ENCODE assay signal across 10 cellular contexts in the genomic region with DNA sequence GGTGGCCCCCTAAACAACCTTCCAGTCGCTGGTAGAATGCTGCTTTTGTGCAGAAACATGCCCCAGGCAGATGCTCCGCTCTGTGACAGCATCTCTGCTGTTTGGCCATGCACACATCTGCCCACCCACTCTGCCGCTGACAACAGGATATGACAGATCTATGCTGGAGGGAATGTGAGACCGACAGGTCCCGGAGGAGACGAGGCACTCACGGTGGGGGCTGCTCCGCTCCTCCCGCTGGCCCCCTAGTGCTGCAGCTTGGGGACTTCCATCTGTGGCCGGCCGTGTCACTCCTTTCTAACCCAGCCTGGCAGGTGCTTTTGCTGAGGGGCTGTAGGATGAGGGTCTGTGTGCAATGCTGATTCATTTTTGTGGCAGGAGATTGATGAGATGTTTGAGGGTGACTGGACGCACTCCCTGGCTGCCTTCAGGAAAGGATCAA. TPM values are rescaled to one million over a fixed set of nuclear protein-coding genes. Genes with fewer than 3 reads are reported as not detected.
A peak's percentile ranks its signal among the peaks of the same experiment; 100 is the strongest.
DNase-seq lines count a peak whose midpoint lies in the region; ATAC-seq and TF ChIP-seq lines count a peak whose summit lies in the region.
"Had no signal": no experiment of that assay in that cellular context is flagged by ENCODE, and none has a peak within 500 bp of the region (broad histone marks: within the 10 kb centered on the region; RNA-seq: fewer than 3 reads in every experiment).

No MANE protein-coding gene starts in this region.

- H3K4me1 Mint-ChIP-seq in T-helper 17 cell, result peaks cover 32% of the 10 kb centered on the region

- H4K20me1 ChIP-seq in BLaER1 treated with 17β-estradiol and CSF1 and Interleukin-3, amounts not matched to agents 10 nM and 100 nM, result no peaks in the 10 kb centered on the region

- DNase-seq in T-helper 17 cell (no peak), foreskin melanocyte (peak; percentile 24), tibial nerve (ENCODE audit: low spot score in 2 of 2) (no peak)

- no peaks in the 10 kb centered on the region for H3K27me3 Mint-ChIP-seq in T-helper 17 cell

- H3K4me2 ChIP-seq in BLaER1 treated with 17β-estradiol and CSF1 and Interleukin-3, amounts not matched to agents 10 nM and 100 nM, result peak overlapping the region in 10 of 11 experiments; percentile 23 to 93 (median 78); a peak in 19 of 22 replicates

- no peaks in the 10 kb centered on the region for H3K36me3 ChIP-seq in BLaER1 treated with 17β-estradiol and CSF1 and Interleukin-3, amounts not matched to agents 10 nM and 100 nM
- H3K36me3 ChIP-seq in tibial nerve, result no peaks in the 10 kb centered on the region

- H3K27ac Mint-ChIP-seq in T-helper 17 cell, result peak overlapping the region; percentile 95

- H3K9ac ChIP-seq in BLaER1 treated with 17β-estradiol and CSF1 and Interleukin-3, amounts not matched to agents 10 nM and 100 nM, result no peak overlapping the region; a peak in 1 of 22 replicates

- peaks cover 0 to 15% (median 0%) of the 10 kb centered on the region in 11 experiments; a peak in 5 of 22 replicates for H3K27me3 ChIP-seq in BLaER1 treated with 17β-estradiol and CSF1 and Interleukin-3, amounts not matched to agents 10 nM and 100 nM
- H3K27me3 ChIP-seq in tibial nerve, result peaks cover 0 to 25% of the 10 kb centered on the region in 2 donors

- TF ChIP-seq CTCF in tibial nerve (IDR thresholded peaks at IDR 0.05), result no peak

- 37% methylated on average over 12 of the region's 12 CpGs for WGBS in tibial nerve, 2 donors

- H3K4me1 ChIP-seq in BLaER1 treated with 17β-estradiol and CSF1 and Interleukin-3, amounts not matched to agents 10 nM and 100 nM, result peaks cover 16 to 28% (median 24%) of the 10 kb centered on the region in 10 experiments; a peak in 19 of 20 replicates
- H3K4me1 ChIP-seq in tibial nerve, result no peaks in the 10 kb centered on the region

- H3K27ac ChIP-seq in BLaER1 treated with 17β-estradiol and CSF1 and Interleukin-3, amounts not matched to agents 10 nM and 100 nM, result peak overlapping the region in 1 of 11 experiments; percentile 48; a peak in 1 of 22 replicates
- H3K27ac ChIP-seq in tibial nerve, result no peak overlapping the region
- H3K27ac ChIP-seq: VCaP had no signal

- H3K4me3 ChIP-seq in BLaER1 treated with 17β-estradiol and CSF1 and Interleukin-3, amounts not matched to agents 10 nM and 100 nM, result 0 out of 20 replicates have a peak overlapping the region, but pooled peaks of 1 of the 10 experiments have one; percentile 32
- H3K4me3 ChIP-seq in tibial nerve, result no peak overlapping the region

- H3K9me3 ChIP-seq in BLaER1 treated with 17β-estradiol and CSF1 and Interleukin-3, amounts not matched to agents 10 nM and 100 nM (replicated peaks in 1 of 11), result no peaks in the 10 kb centered on the region
- H3K9me3 ChIP-seq in T-helper 17 cell (ENCODE audit: control insufficient read depth, low read length, poor library complexity, severe bottlenecking) (no peaks in the 10 kb centered on the region), tibial nerve (no peaks in the 10 kb centered on the region)

- ATAC-seq in GM21619 (IDR thresholded peaks at IDR 0.05; ENCODE audit: unreplicated experiment) (peak; percentile 48), T-helper 17 cell (no peak), HG02610 (IDR thresholded peaks at IDR 0.05; ENCODE audit: unreplicated experiment) (no peak), GM18498 (IDR thresholded peaks at IDR 0.05; ENCODE audit: unreplicated experiment) (no peak), HG03139 (IDR thresholded peaks at IDR 0.05; ENCODE audit: unreplicated experiment) (no peak)

- H3K36me3 Mint-ChIP-seq in T-helper 17 cell (ENCODE audit: low read depth), result no peaks in the 10 kb centered on the region

- no peak overlapping the region for H3K4me3 Mint-ChIP-seq in T-helper 17 cell

- no peak for TF ChIP-seq POLR2A in tibial nerve (IDR thresholded peaks at IDR 0.05)

- no peak for TF ChIP-seq EP300 in tibial nerve (IDR thresholded peaks at IDR 0.05)

RNA-seq across cellular contexts. Expression of a gene that starts 49.1 kb away (rescaled TPM):
- not detected for total RNA-seq in T-helper 17 cell
- total RNA-seq in tibial nerve, result not detected
- total RNA-seq: H4 had no signal
